In genomic region chr2:108621689-108622681, GRCh38 we compare ENCODE assay signal across 7 cellular contexts.
DNase-seq lines count a peak whose midpoint lies in the region; ATAC-seq and TF ChIP-seq lines count a peak whose summit lies in the region.

No MANE protein-coding gene starts in this region.

- H3K27ac Mint-ChIP-seq in progenitor cell of endocrine pancreas, result peak overlapping the region; percentile 58

- peak overlapping the region; percentile 75 for H3K4me2 ChIP-seq in HCT116 (ENCODE audit: low read length)

- H4K20me1 ChIP-seq in HCT116 (ENCODE audit: insufficient read depth), result 0 out of 2 replicates have a peak, but pooled peaks cover 4% of the 10 kb centered on the region

- H2AFZ ChIP-seq in HCT116 (ENCODE audit: low read depth, low read length, poor library complexity, severe bottlenecking), result no peak overlapping the region

- no peak for ATAC-seq in HCT116
- no peak for ATAC-seq in GM19397 (IDR thresholded peaks at IDR 0.05; ENCODE audit: unreplicated experiment)
- ATAC-seq in HG02763 (IDR thresholded peaks at IDR 0.05; ENCODE audit: unreplicated experiment), result no peak

- H3K4me1 Mint-ChIP-seq in progenitor cell of endocrine pancreas (ENCODE audit: low read depth), result peaks cover 38% of the 10 kb centered on the region

- H3K4me3 ChIP-seq in HCT116 (replicated peaks in 1 of 2; ENCODE audit: low read depth in 1 of 2, low read length in 2 of 2), result peak overlapping the region in 1 of 2 experiments; percentile 32; a peak in 1 of 4 replicates

- H3K4me3 Mint-ChIP-seq in progenitor cell of endocrine pancreas (ENCODE audit: low read depth), result peak overlapping the region; percentile 21

- no peaks in the 10 kb centered on the region for H3K36me3 Mint-ChIP-seq in progenitor cell of endocrine pancreas (ENCODE audit: insufficient read depth)

- CTCF ChIA-PET in HCT116 (lab: Charles Lee), result interaction anchor here (1.3 to 2.5 kb wide), 3 partner anchors 12 to 15 kb away, joined by 3 to 12 read pairs (median 5); no protein-coding TSS in a partner anchor

- intact Hi-C loops in HCT116 (cut with micrococcal nuclease), result no loop called here

- no peak for TF ChIP-seq RAD21 in HCT116 (IDR thresholded peaks at IDR 0.05; ENCODE audit: low read depth)

- no peaks in the 10 kb centered on the region for H3K9me3 ChIP-seq in HCT116 (ENCODE audit: control insufficient read depth in 1 of 2, insufficient read depth in 1 of 2, low read depth in 1 of 2, low read length in 2 of 2)

- no peaks in the 10 kb centered on the region for H3K27me3 ChIP-seq in HCT116 (ENCODE audit: insufficient read depth, low read length)

- H3K4me1 ChIP-seq in HCT116 (ENCODE audit: control insufficient read depth in 1 of 2, insufficient read depth in 2 of 2, low read length in 2 of 2), result peaks cover 10 to 27% of the 10 kb centered on the region in 2 experiments

- no peaks in the 10 kb centered on the region for H3K36me3 ChIP-seq in HCT116 (ENCODE audit: control insufficient read depth in 1 of 2, insufficient read depth in 2 of 2, low read length in 2 of 2)

- POLR2A ChIA-PET in HCT116 (lab: Charles Lee), result no interaction called here

- H3K9me2 ChIP-seq in HCT116 (ENCODE audit: insufficient read depth), result no peaks in the 10 kb centered on the region

- TF ChIP-seq CTCF in HCT116 (IDR thresholded peaks at IDR 0.05 in 2 of 3, conservative IDR thresholded peaks at IDR 0.05 in 1 of 3; ENCODE audit: borderline replicate concordance in 1 of 3, insufficient read depth in 1 of 3, low read depth in 2 of 3, low read length in 2 of 3) (no peak), progenitor cell of endocrine pancreas (IDR thresholded peaks at IDR 0.05; ENCODE audit: unreplicated experiment) (no peak), GM13977 (IDR thresholded peaks at IDR 0.05; ENCODE audit: extremely low read depth, insufficient read depth, missing control alignments) (no peak)

- DNase-seq in HCT116 (ENCODE audit: low read depth, low spot score), result no peak
- DNase-seq in OCI-M1 (lab: John Stamatoyannopoulos, UW), result peak; percentile 36
- DNase-seq in dermis blood vessel endothelial cell, result peak; percentile 36
- no peak for DNase-seq in progenitor cell of endocrine pancreas (ENCODE audit: low spot score, unreplicated experiment)
- DNase-seq in GM13977 (ENCODE audit: low spot score), result no peak

- H3K79me2 ChIP-seq in HCT116 (ENCODE audit: insufficient read depth, low read length), result peaks cover 54% of the 10 kb centered on the region

- TF ChIP-seq POLR2A in HCT116 (IDR thresholded peaks at IDR 0.05; ENCODE audit: borderline replicate concordance, extremely low read depth, insufficient read depth, insufficient read length), result no peak

- RAD21 ChIA-PET in HCT116 (lab: Charles Lee; ENCODE audit: low non-redundant PET in 1 of 2, low total read pairs in 2 of 2, uncharacterized antibody in 2 of 2, unreplicated experiment in 2 of 2), result no interaction called here

- no peak overlapping the region for H3K9ac ChIP-seq in HCT116 (ENCODE audit: low read length)

- no peaks in the 10 kb centered on the region for H3K9me3 Mint-ChIP-seq in progenitor cell of endocrine pancreas (ENCODE audit: low read depth)

- in situ Hi-C loops in GM13977 (cut with MboI; ENCODE audit: low pct_unique_long_range_greater_than_20kb, low sequenced_read_pairs, unreplicated experiment), result no loop called here

- H3K27me3 Mint-ChIP-seq in progenitor cell of endocrine pancreas, result no peaks in the 10 kb centered on the region

- no peak overlapping the region for H3K27ac ChIP-seq in HCT116 (ENCODE audit: low read depth, low read length)

- BruUV-seq in HCT116 (replicated peaks; lab: Mats Ljungman, UMichigan), result no TSS peak

TF ChIP-seq in HCT116, 20 proteins besides CTCF, POLR2A, EP300 and RAD21:
- TF ChIP-seq JUND (IDR thresholded peaks at IDR 0.05) (no peak), REST (IDR thresholded peaks at IDR 0.05; ENCODE audit: low read depth) (no peak), ELF1 (IDR thresholded peaks at IDR 0.05; ENCODE audit: borderline replicate concordance, low read depth) (no peak), ZNF274 (IDR thresholded peaks at IDR 0.05; ENCODE audit: low read depth, low read length) (no peak), ZBTB33 (IDR thresholded peaks at IDR 0.05; ENCODE audit: extremely low read depth, insufficient replicate concordance, low read length) (no peak), FOSL1 (IDR thresholded peaks at IDR 0.05; ENCODE audit: low read depth) (no peak), CEBPB (IDR thresholded peaks at IDR 0.05; ENCODE audit: low read depth) (no peak)

Comparison
In these comparisons a context has a peak if more than half of its experiments do, and no peak if none do; other contexts are left out.
1. DNase-seq: peak in OCI-M1 (single experiment) and dermis blood vessel endothelial cell (single experiment); none in HCT116 (single experiment), progenitor cell of endocrine pancreas (single experiment) and GM13977 (single experiment).